8 cellular contexts compared by ENCODE assay signal in the genomic region with DNA sequence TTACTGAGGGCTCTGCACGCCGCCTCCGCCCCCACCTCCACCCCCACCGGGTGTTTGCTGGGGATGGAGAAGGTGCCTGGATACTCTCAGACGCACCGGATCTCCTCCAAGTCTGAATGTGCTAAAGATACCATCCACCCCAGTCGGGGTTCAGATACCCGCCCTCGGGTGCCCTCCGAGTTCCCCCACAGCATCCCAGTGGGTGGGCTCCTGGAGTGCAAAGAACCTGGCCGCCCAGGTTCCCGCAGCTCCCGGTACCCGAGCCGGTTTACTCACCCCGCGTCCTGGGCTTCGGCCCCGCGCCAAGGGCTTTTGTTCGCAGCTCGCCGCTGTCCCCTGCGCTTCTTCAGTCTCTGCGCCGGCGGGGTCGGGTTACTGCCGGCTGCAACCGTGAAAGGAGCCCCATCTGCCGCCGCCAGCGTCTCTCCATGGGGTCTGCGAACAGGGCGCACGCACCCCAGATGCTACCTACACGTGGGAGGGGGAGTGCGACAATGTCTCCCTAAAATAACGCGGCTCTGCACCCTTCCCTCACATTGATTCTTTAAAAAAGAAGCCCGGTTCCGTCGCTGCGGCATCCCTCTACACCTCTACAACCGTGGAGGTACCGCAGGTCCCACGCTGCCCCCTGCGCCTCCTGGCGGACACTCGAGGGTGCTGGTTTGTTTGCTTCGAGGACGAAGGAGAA. TPM values are rescaled to one million over a fixed set of nuclear protein-coding genes. Genes with fewer than 3 reads are reported as not detected.
DNase-seq lines count a peak whose midpoint lies in the region; TF ChIP-seq lines count a peak whose summit lies in the region.

A gene (minus strand): TSS at position 606 of the 688 bp plus-strand sequence. CDS start 1,249 bp downstream, outside the sequence.

- H3K4ac ChIP-seq in H9 (ENCODE audit: low read depth, low read length), result no peak within 1 kb of the TSS

- DNase-seq in AG08396 (ENCODE audit: low spot score) (peak; percentile 77), H9 (peak; percentile 75), NCI-H524 treated with DMSO at 0.1 percent for 48 hours (lab: John Stamatoyannopoulos, UW) (peak; percentile 83), endothelial cell (ENCODE audit: low spot score) (peak; percentile 74), NCI-H1048 (lab: John Stamatoyannopoulos, UW) (no peak)
- peak; percentile 21 for DNase-seq in activated CD8-positive, alpha-beta memory T cell treated with anti-CD3 and anti-CD28 coated beads, Interleukin-2, amount 50 U/mL, for 1 hour (ENCODE audit: extremely low read depth)
- peak; percentile 36 to 47 for DNase-seq in stimulated activated CD8-positive, alpha-beta memory T cell treated with anti-CD3 and anti-CD28 coated beads, Interleukin-7, amount 100 ng/mL, for 1 hour (ENCODE audit: low read depth in 2 of 2)

- peaks cover 13 to 29% (median 19%) of the 10 kb centered on the region in 3 experiments for H3K36me3 Mint-ChIP-seq in H9 (ENCODE audit: insufficient read depth in 1 of 3, low read depth in 3 of 3)
- H3K36me3 Mint-ChIP-seq in endothelial cell (ENCODE audit: low read depth, unreplicated experiment), result peaks cover 4% of the 10 kb centered on the region

- H3K4me1 Mint-ChIP-seq in H9 (peaks cover 6 to 11% of the 10 kb centered on the region in 2 experiments), endothelial cell (ENCODE audit: unreplicated experiment) (peaks cover 6% of the 10 kb centered on the region)

- H3K27ac Mint-ChIP-seq in H9 (peak within 1 kb of the TSS; percentile 81 to 96 (median 89); a peak in 6 of 7 replicates), endothelial cell (ENCODE audit: unreplicated experiment) (no peak within 1 kb of the TSS)

- peak within 1 kb of the TSS; percentile 7 for H2BK120ac ChIP-seq in H9 (ENCODE audit: low read depth, low read length, poor library complexity, severe bottlenecking)

- H3K9me3 ChIP-seq in H9 (ENCODE audit: control insufficient read depth, low read depth, low read length), result no peaks in the 10 kb centered on the region
- no peaks in the 10 kb centered on the region for H3K9me3 ChIP-seq in muscle layer of duodenum (ENCODE audit: control insufficient read depth in 1 of 2, low read length in 2 of 2)

- H3K27me3 Mint-ChIP-seq in H9 (ENCODE audit: low read depth) (peaks cover 25% of the 10 kb centered on the region), endothelial cell (ENCODE audit: unreplicated experiment) (peaks cover 10% of the 10 kb centered on the region)

- TF ChIP-seq CTCF in H9 (conservative IDR thresholded peaks at IDR 0.05) (peak; percentile 99), endothelial cell (IDR thresholded peaks at IDR 0.05; ENCODE audit: unreplicated experiment) (peak; percentile 85)

- H3K4me3 Mint-ChIP-seq in H9 (peak within 1 kb of the TSS; percentile 78 to 89), endothelial cell (ENCODE audit: unreplicated experiment) (peak within 1 kb of the TSS; percentile 80)

- peaks cover 3% of the 10 kb centered on the region for H3K23me2 ChIP-seq in H9 (ENCODE audit: insufficient read length, low read depth, low read length, poor library complexity, severe bottlenecking)

- no peaks in the 10 kb centered on the region for H3K36me3 ChIP-seq in muscle layer of duodenum (ENCODE audit: control insufficient read depth in 1 of 2, insufficient read depth in 2 of 2, low read length in 2 of 2)

- H3K4me2 ChIP-seq in H9 (ENCODE audit: insufficient read depth, insufficient read length, low read length), result peak within 1 kb of the TSS; percentile 69

- H2BK12ac ChIP-seq in H9 (ENCODE audit: insufficient read length, low read depth, low read length), result no peak within 1 kb of the TSS

- peaks cover 0 to 2% of the 10 kb centered on the region in 2 experiments; a peak in 1 of 5 replicates for H3K9me3 Mint-ChIP-seq in H9
- no peaks in the 10 kb centered on the region for H3K9me3 Mint-ChIP-seq in endothelial cell (ENCODE audit: unreplicated experiment)

- H3K4me1 ChIP-seq in H9 (ENCODE audit: insufficient read depth, low read length) (no peaks in the 10 kb centered on the region), muscle layer of duodenum (ENCODE audit: control insufficient read depth in 1 of 2, insufficient read depth in 2 of 2, low read length in 2 of 2) (peaks cover 0 to 37% of the 10 kb centered on the region in 2 donors)

- H2BK20ac ChIP-seq in H9 (ENCODE audit: low read depth, low read length, poor library complexity, severe bottlenecking), result no peak within 1 kb of the TSS

- no peak within 1 kb of the TSS for H3K27ac ChIP-seq in H9 (ENCODE audit: insufficient read length, low read depth, low read length)
- H3K27ac ChIP-seq in muscle layer of duodenum (ENCODE audit: low read length), result no peak within 1 kb of the TSS

- no peak within 1 kb of the TSS for H3K9ac ChIP-seq in H9 (ENCODE audit: extremely low read depth, insufficient read length, low read length)

- no CpG with 5 or more reads among the region's 52 CpGs for WGBS in H9 (ENCODE audit: extremely low coverage, insufficient read length, low lambda C conversion rate)

- no peak within 1 kb of the TSS for H4K5ac ChIP-seq in H9 (ENCODE audit: insufficient read length, low read depth, low read length)

- H3K14ac ChIP-seq in H9 (ENCODE audit: insufficient read depth, low read length), result 0 out of 2 replicates have a peak within 1 kb of the TSS, but pooled peaks have one; percentile 67

- H4K91ac ChIP-seq in H9 (ENCODE audit: insufficient read length, low read depth, low read length), result no peak within 1 kb of the TSS

- no peak within 1 kb of the TSS for H3K23ac ChIP-seq in H9 (ENCODE audit: insufficient read length, low read depth, low read length)

- H4K8ac ChIP-seq in H9 (replicated peaks; ENCODE audit: insufficient read length, low read depth, low read length), result no peak within 1 kb of the TSS

- H3K18ac ChIP-seq in H9 (ENCODE audit: insufficient read length, low read depth, low read length), result peak within 1 kb of the TSS; percentile 61

- H3T11ph ChIP-seq in H9 (ENCODE audit: low read length), result no peak within 1 kb of the TSS

- H2AFZ ChIP-seq in H9 (ENCODE audit: low read length), result no peak within 1 kb of the TSS

- H3K79me1 ChIP-seq in H9 (ENCODE audit: insufficient read depth, low read depth, low read length, poor library complexity, severe bottlenecking), result no peaks in the 10 kb centered on the region

- peak within 1 kb of the TSS; percentile 26 to 73 for H3K4me3 ChIP-seq in muscle layer of duodenum (ENCODE audit: low read depth in 1 of 2, low read length in 2 of 2)

- H2AK5ac ChIP-seq in H9 (ENCODE audit: insufficient read length, low read length), result no peak within 1 kb of the TSS

- H3K27me3 ChIP-seq in H9 (ENCODE audit: insufficient read depth, low read length) (peaks cover 12% of the 10 kb centered on the region; the same call in 1 of the 2 replicates), muscle layer of duodenum (ENCODE audit: low read depth, low read length) (peaks cover 41% of the 10 kb centered on the region)

- H3K56ac ChIP-seq in H9 (ENCODE audit: insufficient read length, low read depth, low read length), result no peak within 1 kb of the TSS

- H3K79me2 ChIP-seq in H9 (ENCODE audit: insufficient read depth, low read length), result no peaks in the 10 kb centered on the region

- no peaks in the 10 kb centered on the region for H4K20me1 ChIP-seq in H9 (ENCODE audit: control insufficient read depth, insufficient read depth, insufficient read length)

- H2BK15ac ChIP-seq in H9 (ENCODE audit: low read depth, low read length), result no peak within 1 kb of the TSS

- H2BK5ac ChIP-seq in H9 (ENCODE audit: insufficient read length, low read length), result no peak within 1 kb of the TSS

RNA-seq across cellular contexts. Expression of the gene that starts here (rescaled TPM):
- total RNA-seq in H9 (2021), result 6.1 and 6.2 TPM in 2 replicates
- not detected for total RNA-seq in endothelial cell (ENCODE audit: unreplicated experiment)

Comparison
In these comparisons a context has a peak if more than half of its experiments do, and no peak if none do; other contexts are left out.
1. Peak in DNase-seq in endothelial cell; RNA of the gene not detected or under 1 TPM.